1 cellular context compared by ENCODE assay signal in genomic region chr18:46061387-46061786, GRCh38.
TF ChIP-seq lines count a peak whose summit lies in the region.

No MANE protein-coding gene starts in this region.

TF ChIP-seq in HCT116, 20 proteins besides CTCF, POLR2A, EP300 and RAD21 (continued from another document):
- TF ChIP-seq REST (IDR thresholded peaks at IDR 0.05; ENCODE audit: low read depth) (no peak), ATF3 (IDR thresholded peaks at IDR 0.05) (no peak), ZBTB33 (IDR thresholded peaks at IDR 0.05; ENCODE audit: extremely low read depth, insufficient replicate concordance, low read length) (no peak), EGR1 (IDR thresholded peaks at IDR 0.05; ENCODE audit: low read depth) (no peak)
TF ChIP-seq in HCT116: peak in this region for 0.
